ENCODE assay signal across 1 cellular context in the genomic region with DNA sequence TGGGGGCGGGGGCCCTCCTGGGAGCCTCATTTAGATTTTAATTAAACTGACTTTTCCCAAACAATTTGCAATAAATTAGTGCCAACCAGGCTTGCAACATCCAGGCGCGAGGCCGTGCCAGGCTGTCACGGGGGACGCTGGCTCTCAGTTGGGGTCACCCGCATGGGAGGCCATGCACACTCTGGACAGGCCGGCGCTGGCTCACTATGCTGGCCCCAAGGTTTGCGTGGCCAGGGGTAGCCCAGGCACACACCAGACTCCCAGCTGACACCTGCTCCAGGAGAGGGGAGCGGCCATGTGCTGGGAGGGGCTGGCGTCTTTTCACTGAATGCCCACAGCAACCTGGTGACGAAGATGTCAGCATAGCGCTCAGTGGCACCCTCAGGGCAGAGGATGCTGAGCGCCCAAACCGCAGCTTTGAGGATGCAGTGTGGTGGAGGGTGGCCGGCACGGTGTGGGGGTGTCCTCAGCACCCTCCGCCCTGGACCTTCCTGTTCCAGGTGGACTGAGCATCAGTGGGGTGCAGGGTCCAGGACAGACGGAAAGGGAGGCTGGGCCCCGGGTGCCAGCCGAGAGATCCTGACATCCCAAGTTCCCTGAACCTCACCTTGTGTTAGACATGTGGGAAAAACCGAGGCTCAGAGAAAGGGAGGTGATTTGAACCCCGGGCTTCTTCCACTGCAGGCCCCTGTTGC.
TF ChIP-seq lines count a peak whose summit lies in the region.

No MANE protein-coding gene starts in this region.

TF ChIP-seq in SK-N-SH, 30 proteins besides CTCF, POLR2A, EP300 and RAD21 (continued from another document):
- TF ChIP-seq, protein P1, sequence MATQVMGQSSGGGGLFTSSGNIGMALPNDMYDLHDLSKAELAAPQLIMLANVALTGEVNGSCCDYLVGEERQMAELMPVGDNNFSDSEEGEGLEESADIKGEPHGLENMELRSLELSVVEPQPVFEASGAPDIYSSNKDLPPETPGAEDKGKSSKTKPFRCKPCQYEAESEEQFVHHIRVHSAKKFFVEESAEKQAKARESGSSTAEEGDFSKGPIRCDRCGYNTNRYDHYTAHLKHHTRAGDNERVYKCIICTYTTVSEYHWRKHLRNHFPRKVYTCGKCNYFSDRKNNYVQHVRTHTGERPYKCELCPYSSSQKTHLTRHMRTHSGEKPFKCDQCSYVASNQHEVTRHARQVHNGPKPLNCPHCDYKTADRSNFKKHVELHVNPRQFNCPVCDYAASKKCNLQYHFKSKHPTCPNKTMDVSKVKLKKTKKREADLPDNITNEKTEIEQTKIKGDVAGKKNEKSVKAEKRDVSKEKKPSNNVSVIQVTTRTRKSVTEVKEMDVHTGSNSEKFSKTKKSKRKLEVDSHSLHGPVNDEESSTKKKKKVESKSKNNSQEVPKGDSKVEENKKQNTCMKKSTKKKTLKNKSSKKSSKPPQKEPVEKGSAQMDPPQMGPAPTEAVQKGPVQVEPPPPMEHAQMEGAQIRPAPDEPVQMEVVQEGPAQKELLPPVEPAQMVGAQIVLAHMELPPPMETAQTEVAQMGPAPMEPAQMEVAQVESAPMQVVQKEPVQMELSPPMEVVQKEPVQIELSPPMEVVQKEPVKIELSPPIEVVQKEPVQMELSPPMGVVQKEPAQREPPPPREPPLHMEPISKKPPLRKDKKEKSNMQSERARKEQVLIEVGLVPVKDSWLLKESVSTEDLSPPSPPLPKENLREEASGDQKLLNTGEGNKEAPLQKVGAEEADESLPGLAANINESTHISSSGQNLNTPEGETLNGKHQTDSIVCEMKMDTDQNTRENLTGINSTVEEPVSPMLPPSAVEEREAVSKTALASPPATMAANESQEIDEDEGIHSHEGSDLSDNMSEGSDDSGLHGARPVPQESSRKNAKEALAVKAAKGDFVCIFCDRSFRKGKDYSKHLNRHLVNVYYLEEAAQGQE (IDR thresholded peaks at IDR 0.05; ENCODE audit: low read depth, low read length), result no peak
- TF ChIP-seq, protein P2, sequence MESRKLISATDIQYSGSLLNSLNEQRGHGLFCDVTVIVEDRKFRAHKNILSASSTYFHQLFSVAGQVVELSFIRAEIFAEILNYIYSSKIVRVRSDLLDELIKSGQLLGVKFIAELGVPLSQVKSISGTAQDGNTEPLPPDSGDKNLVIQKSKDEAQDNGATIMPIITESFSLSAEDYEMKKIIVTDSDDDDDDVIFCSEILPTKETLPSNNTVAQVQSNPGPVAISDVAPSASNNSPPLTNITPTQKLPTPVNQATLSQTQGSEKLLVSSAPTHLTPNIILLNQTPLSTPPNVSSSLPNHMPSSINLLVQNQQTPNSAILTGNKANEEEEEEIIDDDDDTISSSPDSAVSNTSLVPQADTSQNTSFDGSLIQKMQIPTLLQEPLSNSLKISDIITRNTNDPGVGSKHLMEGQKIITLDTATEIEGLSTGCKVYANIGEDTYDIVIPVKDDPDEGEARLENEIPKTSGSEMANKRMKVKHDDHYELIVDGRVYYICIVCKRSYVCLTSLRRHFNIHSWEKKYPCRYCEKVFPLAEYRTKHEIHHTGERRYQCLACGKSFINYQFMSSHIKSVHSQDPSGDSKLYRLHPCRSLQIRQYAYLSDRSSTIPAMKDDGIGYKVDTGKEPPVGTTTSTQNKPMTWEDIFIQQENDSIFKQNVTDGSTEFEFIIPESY (IDR thresholded peaks at IDR 0.05; ENCODE audit: borderline replicate concordance, low read depth), result no peak
- TF ChIP-seq RCOR1 (IDR thresholded peaks at IDR 0.05; ENCODE audit: low read length) (no peak), SIN3A (IDR thresholded peaks at IDR 0.05; ENCODE audit: borderline replicate concordance, low read depth, low read length) (no peak), POLR2AphosphoS5 (IDR thresholded peaks at IDR 0.05; ENCODE audit: low read depth, low read length) (no peak), YY1 (IDR thresholded peaks at IDR 0.05; ENCODE audit: low read depth) (no peak), GABPA (IDR thresholded peaks at IDR 0.05; ENCODE audit: low read depth) (no peak), GATA2 (CRISPR knock-in tag; IDR thresholded peaks at IDR 0.05) (no peak), TEAD4 (IDR thresholded peaks at IDR 0.05; ENCODE audit: borderline replicate concordance, insufficient read depth) (no peak), EZH2phosphoT487 (IDR thresholded peaks at IDR 0.05; ENCODE audit: borderline replicate concordance, low read depth) (no peak), NRF1 (IDR thresholded peaks at IDR 0.05; ENCODE audit: low read depth, low read length) (no peak), JUND (IDR thresholded peaks at IDR 0.05) (no peak)
- TF ChIP-seq, protein P3, sequence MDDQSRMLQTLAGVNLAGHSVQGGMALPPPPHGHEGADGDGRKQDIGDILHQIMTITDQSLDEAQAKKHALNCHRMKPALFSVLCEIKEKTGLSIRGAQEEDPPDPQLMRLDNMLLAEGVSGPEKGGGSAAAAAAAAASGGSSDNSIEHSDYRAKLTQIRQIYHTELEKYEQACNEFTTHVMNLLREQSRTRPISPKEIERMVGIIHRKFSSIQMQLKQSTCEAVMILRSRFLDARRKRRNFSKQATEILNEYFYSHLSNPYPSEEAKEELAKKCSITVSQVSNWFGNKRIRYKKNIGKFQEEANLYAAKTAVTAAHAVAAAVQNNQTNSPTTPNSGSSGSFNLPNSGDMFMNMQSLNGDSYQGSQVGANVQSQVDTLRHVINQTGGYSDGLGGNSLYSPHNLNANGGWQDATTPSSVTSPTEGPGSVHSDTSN (IDR thresholded peaks at IDR 0.05), result no peak
- TF ChIP-seq, protein P4, sequence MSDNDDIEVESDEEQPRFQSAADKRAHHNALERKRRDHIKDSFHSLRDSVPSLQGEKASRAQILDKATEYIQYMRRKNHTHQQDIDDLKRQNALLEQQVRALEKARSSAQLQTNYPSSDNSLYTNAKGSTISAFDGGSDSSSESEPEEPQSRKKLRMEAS (IDR thresholded peaks at IDR 0.05; ENCODE audit: low read depth), result no peak
- TF ChIP-seq, protein P5, sequence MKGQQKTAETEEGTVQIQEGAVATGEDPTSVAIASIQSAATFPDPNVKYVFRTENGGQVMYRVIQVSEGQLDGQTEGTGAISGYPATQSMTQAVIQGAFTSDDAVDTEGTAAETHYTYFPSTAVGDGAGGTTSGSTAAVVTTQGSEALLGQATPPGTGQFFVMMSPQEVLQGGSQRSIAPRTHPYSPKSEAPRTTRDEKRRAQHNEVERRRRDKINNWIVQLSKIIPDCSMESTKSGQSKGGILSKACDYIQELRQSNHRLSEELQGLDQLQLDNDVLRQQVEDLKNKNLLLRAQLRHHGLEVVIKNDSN (IDR thresholded peaks at IDR 0.05; ENCODE audit: borderline replicate concordance, low read depth), result no peak
